19 cellular contexts compared by ENCODE assay signal in the genomic region with DNA sequence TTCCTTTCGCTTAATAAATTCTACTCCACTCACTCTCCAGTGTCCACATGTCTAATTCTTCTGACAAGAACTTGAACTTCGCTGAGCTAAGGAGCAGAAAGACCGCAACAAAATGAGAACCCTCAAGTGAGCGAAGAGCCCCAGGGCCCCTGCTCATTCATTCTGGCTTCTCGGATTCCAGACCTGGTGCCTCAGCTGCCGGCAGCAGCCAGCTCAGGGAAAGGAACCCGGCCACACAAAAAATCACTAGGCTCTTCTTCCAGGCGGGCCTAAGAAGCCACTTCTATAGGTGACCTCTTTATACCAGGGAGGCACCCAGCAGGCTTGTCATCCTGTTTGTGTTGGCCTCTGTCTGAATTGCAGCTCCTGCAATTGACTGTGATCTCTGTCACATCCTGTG. TPM values are rescaled to one million over a fixed set of nuclear protein-coding genes. Genes with fewer than 3 reads are reported as not detected.
DNase-seq lines count a peak whose midpoint lies in the region; ATAC-seq and TF ChIP-seq lines count a peak whose summit lies in the region.
"Had no signal": no experiment of that assay in that cellular context is flagged by ENCODE, and none has a peak within 500 bp of the region (broad histone marks: within the 10 kb centered on the region; RNA-seq: fewer than 3 reads in every experiment).

No MANE protein-coding gene starts in this region.

- H3K9me3 ChIP-seq in esophagus muscularis mucosa, result no peaks in the 10 kb centered on the region

- WGBS in esophagus muscularis mucosa, result 96% methylated on average over 5 of the region's 8 CpGs
- WGBS in mesendoderm (ENCODE audit: extremely low coverage, insufficient coverage, low lambda C conversion rate), result no CpG with 5 or more reads among the region's 8 CpGs

- peak; percentile 12 for DNase-seq in WTC11 (ENCODE audit: low spot score)
- DNase-seq in esophagus muscularis mucosa (ENCODE audit: extremely low spot score), result peak; percentile 47
- DNase-seq in mesendoderm, result peak; percentile 4
- no peak for DNase-seq in stimulated activated naive B cell treated with anti-CD40 and anti-IgM and Interleukin-4, amounts not matched to agents 10 μg/mL and 1 μg/mL and 100 μg/mL, for 72 hours
- DNase-seq in HK-2 (ENCODE audit: unreplicated experiment), result no peak
- no peak for DNase-seq in omental fat pad (ENCODE audit: low spot score)
- no peak for DNase-seq in G401 (ENCODE audit: low spot score)
- DNase-seq: C1 segment of cervical spinal cord; Calu3; CD4-positive, alpha-beta memory T cell; COR-L47; DMS53; DMS79 treated with DMSO at 0.1 percent for 48 hours; GDM1; GOT3; H7; HCEC 1CT had no signal

- H3K4me3 ChIP-seq in esophagus muscularis mucosa (no peak overlapping the region), mesendoderm (ENCODE audit: low read length) (no peak overlapping the region)
- H3K4me3 ChIP-seq: GM12878 had no signal

- no peak overlapping the region for H3K4me3 Mint-ChIP-seq in WTC11
- no peak overlapping the region for H3K4me3 Mint-ChIP-seq in stimulated activated naive B cell treated with anti-CD40 and anti-IgM and Interleukin-4, amounts not matched to agents 10 μg/mL and 1 μg/mL and 100 μg/mL, for 72 hours
- H3K4me3 Mint-ChIP-seq: CD4-positive, alpha-beta memory T cell had no signal

- POLR2A ChIA-PET in WTC11 (lab: Charles Lee), result no interaction called here

- H2BK5ac ChIP-seq in mesendoderm (ENCODE audit: low read length), result no peak overlapping the region

- H3K4me1 Mint-ChIP-seq in WTC11, result peaks cover 27% of the 10 kb centered on the region
- peaks cover 29 to 56% of the 10 kb centered on the region in 2 donors for H3K4me1 Mint-ChIP-seq in stimulated activated naive B cell treated with anti-CD40 and anti-IgM and Interleukin-4, amounts not matched to agents 10 μg/mL and 1 μg/mL and 100 μg/mL, for 72 hours
- H3K4me1 Mint-ChIP-seq: CD4-positive, alpha-beta memory T cell had no signal

- CTCF ChIA-PET in WTC11 (lab: Charles Lee), result interaction anchor here (1.0 to 1.1 kb wide), 2 partner anchors 179 to 185 kb away, joined by 3 read pairs; no protein-coding TSS in a partner anchor

- H3K27me3 ChIP-seq in esophagus muscularis mucosa (no peaks in the 10 kb centered on the region), mesendoderm (ENCODE audit: insufficient read depth, low read length, poor library complexity) (no peaks in the 10 kb centered on the region)

- intact Hi-C loops in esophagus muscularis mucosa (cut with DNase I), result no loop called here

- no peak overlapping the region for H3K9ac ChIP-seq in mesendoderm (ENCODE audit: low read length)

- no peak overlapping the region for H3K4ac ChIP-seq in mesendoderm (ENCODE audit: low read depth, low read length)

- no peaks in the 10 kb centered on the region for H3K79me2 ChIP-seq in mesendoderm (ENCODE audit: control insufficient read depth, insufficient read depth, low read length)

- no peak for TF ChIP-seq EP300 in esophagus muscularis mucosa (IDR thresholded peaks at IDR 0.05)

- H3K27ac ChIP-seq in esophagus muscularis mucosa (replicated peaks in 1 of 4) (no peak overlapping the region), mesendoderm (ENCODE audit: low read depth, low read length) (no peak overlapping the region)

- no peak overlapping the region for H3K56ac ChIP-seq in mesendoderm (ENCODE audit: low read length)

- no peak overlapping the region for H3K4me2 ChIP-seq in mesendoderm (ENCODE audit: low read length)

- H3K27ac Mint-ChIP-seq in WTC11, result no peak overlapping the region
- peak overlapping the region; percentile 52 for H3K27ac Mint-ChIP-seq in stimulated activated naive B cell treated with anti-CD40 and anti-IgM and Interleukin-4, amounts not matched to agents 10 μg/mL and 1 μg/mL and 100 μg/mL, for 72 hours
- H3K27ac Mint-ChIP-seq: CD4-positive, alpha-beta memory T cell had no signal

- H3K36me3 ChIP-seq in esophagus muscularis mucosa (no peaks in the 10 kb centered on the region), mesendoderm (ENCODE audit: control insufficient read depth, insufficient read depth, low read length) (no peaks in the 10 kb centered on the region)

- no peak overlapping the region for H2BK15ac ChIP-seq in mesendoderm (replicated peaks; ENCODE audit: low read depth)

- no peak for TF ChIP-seq POLR2A in esophagus muscularis mucosa (IDR thresholded peaks at IDR 0.05; ENCODE audit: low read depth)

- H3K79me1 ChIP-seq in mesendoderm (ENCODE audit: low read length), result no peaks in the 10 kb centered on the region

- H3K36me3 Mint-ChIP-seq in WTC11, result no peaks in the 10 kb centered on the region
- peaks cover 3 to 17% of the 10 kb centered on the region in 2 donors for H3K36me3 Mint-ChIP-seq in stimulated activated naive B cell treated with anti-CD40 and anti-IgM and Interleukin-4, amounts not matched to agents 10 μg/mL and 1 μg/mL and 100 μg/mL, for 72 hours

- TF ChIP-seq CTCF in WTC11 (IDR thresholded peaks at IDR 0.05) (no peak), esophagus muscularis mucosa (IDR thresholded peaks at IDR 0.05) (no peak), omental fat pad (IDR thresholded peaks at IDR 0.05) (no peak)

- H4K5ac ChIP-seq in mesendoderm (ENCODE audit: low read length), result no peak overlapping the region

- no peak overlapping the region for H3K18ac ChIP-seq in mesendoderm (ENCODE audit: low read length)

- H3K23ac ChIP-seq in mesendoderm (ENCODE audit: low read length), result no peak overlapping the region

- no peak overlapping the region for H2AK5ac ChIP-seq in mesendoderm (ENCODE audit: low read length)

- ATAC-seq in WTC11 (peak; percentile 41; the same call in 1 of the 2 replicates), omental fat pad (ENCODE audit: low FRiP score) (no peak), HG02610 (IDR thresholded peaks at IDR 0.05; ENCODE audit: unreplicated experiment) (no peak)
- ATAC-seq in stimulated activated naive B cell treated with anti-CD40 and anti-IgM and Interleukin-4, amounts not matched to agents 10 μg/mL and 1 μg/mL and 100 μg/mL, for 72 hours (replicated peaks), result no peak
- ATAC-seq: GM12878 had no signal

- no peak overlapping the region for H2BK120ac ChIP-seq in mesendoderm (ENCODE audit: low read depth, low read length)

- peaks cover 3% of the 10 kb centered on the region; the same call in 1 of the 2 replicates for H3K27me3 Mint-ChIP-seq in WTC11 (ENCODE audit: low read depth)
- H3K27me3 Mint-ChIP-seq in stimulated activated naive B cell treated with anti-CD40 and anti-IgM and Interleukin-4, amounts not matched to agents 10 μg/mL and 1 μg/mL and 100 μg/mL, for 72 hours, result no peaks in the 10 kb centered on the region

- no peaks in the 10 kb centered on the region for H3K9me3 Mint-ChIP-seq in WTC11
- H3K9me3 Mint-ChIP-seq in stimulated activated naive B cell treated with anti-CD40 and anti-IgM and Interleukin-4, amounts not matched to agents 10 μg/mL and 1 μg/mL and 100 μg/mL, for 72 hours, result peaks cover 7 to 8% of the 10 kb centered on the region in 2 donors

- no peak overlapping the region for H4K8ac ChIP-seq in mesendoderm (ENCODE audit: low read depth, low read length)

- H3K4me1 ChIP-seq in esophagus muscularis mucosa, result peaks cover 0 to 16% (median 8%) of the 10 kb centered on the region in 4 donors
- H3K4me1 ChIP-seq in mesendoderm (ENCODE audit: control insufficient read depth, low read depth, low read length), result peaks cover 2% of the 10 kb centered on the region

- in situ Hi-C loops in G401 (cut with HindIII; ENCODE audit: low sequenced_read_pairs), result no loop called here

TF ChIP-seq in WTC11, 78 proteins besides CTCF, POLR2A, EP300 and RAD21 (continues in another document):
- TF ChIP-seq FOXJ3 (CRISPR knock-in tag; IDR thresholded peaks at IDR 0.05; ENCODE audit: borderline replicate concordance), result no peak
- TF ChIP-seq GRHL2 (CRISPR knock-in tag; IDR thresholded peaks at IDR 0.05; ENCODE audit: insufficient replicate concordance, severe bottlenecking), result no peak
- no peak for TF ChIP-seq ZNF263 (CRISPR knock-in tag; IDR thresholded peaks at IDR 0.05; ENCODE audit: low read depth)
- no peak for TF ChIP-seq FOXK1 (CRISPR knock-in tag; IDR thresholded peaks at IDR 0.05)
- no peak for TF ChIP-seq TP53 (CRISPR knock-in tag; IDR thresholded peaks at IDR 0.05)
- TF ChIP-seq, protein P1, sequence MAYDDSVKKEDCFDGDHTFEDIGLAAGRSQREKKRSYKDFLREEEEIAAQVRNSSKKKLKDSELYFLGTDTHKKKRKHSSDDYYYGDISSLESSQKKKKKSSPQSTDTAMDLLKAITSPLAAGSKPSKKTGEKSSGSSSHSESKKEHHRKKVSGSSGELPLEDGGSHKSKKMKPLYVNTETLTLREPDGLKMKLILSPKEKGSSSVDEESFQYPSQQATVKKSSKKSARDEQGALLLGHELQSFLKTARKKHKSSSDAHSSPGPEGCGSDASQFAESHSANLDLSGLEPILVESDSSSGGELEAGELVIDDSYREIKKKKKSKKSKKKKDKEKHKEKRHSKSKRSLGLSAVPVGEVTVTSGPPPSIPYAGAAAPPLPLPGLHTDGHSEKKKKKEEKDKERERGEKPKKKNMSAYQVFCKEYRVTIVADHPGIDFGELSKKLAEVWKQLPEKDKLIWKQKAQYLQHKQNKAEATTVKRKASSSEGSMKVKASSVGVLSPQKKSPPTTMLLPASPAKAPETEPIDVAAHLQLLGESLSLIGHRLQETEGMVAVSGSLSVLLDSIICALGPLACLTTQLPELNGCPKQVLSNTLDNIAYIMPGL (CRISPR knock-in tag; IDR thresholded peaks at IDR 0.05), result no peak
- TF ChIP-seq ZNF671 (CRISPR knock-in tag; IDR thresholded peaks at IDR 0.05), result no peak
- TF ChIP-seq, protein P2, sequence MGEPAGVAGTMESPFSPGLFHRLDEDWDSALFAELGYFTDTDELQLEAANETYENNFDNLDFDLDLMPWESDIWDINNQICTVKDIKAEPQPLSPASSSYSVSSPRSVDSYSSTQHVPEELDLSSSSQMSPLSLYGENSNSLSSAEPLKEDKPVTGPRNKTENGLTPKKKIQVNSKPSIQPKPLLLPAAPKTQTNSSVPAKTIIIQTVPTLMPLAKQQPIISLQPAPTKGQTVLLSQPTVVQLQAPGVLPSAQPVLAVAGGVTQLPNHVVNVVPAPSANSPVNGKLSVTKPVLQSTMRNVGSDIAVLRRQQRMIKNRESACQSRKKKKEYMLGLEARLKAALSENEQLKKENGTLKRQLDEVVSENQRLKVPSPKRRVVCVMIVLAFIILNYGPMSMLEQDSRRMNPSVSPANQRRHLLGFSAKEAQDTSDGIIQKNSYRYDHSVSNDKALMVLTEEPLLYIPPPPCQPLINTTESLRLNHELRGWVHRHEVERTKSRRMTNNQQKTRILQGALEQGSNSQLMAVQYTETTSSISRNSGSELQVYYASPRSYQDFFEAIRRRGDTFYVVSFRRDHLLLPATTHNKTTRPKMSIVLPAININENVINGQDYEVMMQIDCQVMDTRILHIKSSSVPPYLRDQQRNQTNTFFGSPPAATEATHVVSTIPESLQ (CRISPR knock-in tag; IDR thresholded peaks at IDR 0.05), result no peak

RNA-seq across cellular contexts. Expression of a gene that starts 33.3 kb away (rescaled TPM):
- total RNA-seq in WTC11 (2021) (7.9 to 9.8 TPM (median 9.0 TPM) in 3 replicates), esophagus muscularis mucosa (10 to 100 TPM in 3 of 4 donors, 1 to 10 TPM in 1; 9.3 to 19.1 (median 11.4) TPM), omental fat pad (10 to 100 TPM; 10.2 to 16.4 (median 11.2) TPM)
- 1.1 TPM for polyA plus RNA-seq in mesendoderm (2013, experiment 1 of 2)
- polyA plus RNA-seq in mesendoderm (2013, experiment 2 of 2), result 1.1 TPM
- 1.5 and 3.0 TPM in 2 replicates for total RNA-seq in G401 (2014; rRNA removed; shearing (Covaris generic))

Comparison
In these comparisons a context has a peak if more than half of its experiments do, and no peak if none do; other contexts are left out.
1. DNase-seq: peak in WTC11 (single experiment), esophagus muscularis mucosa (single experiment) and mesendoderm (single experiment); none in stimulated activated naive B cell treated with anti-CD40 and anti-IgM and Interleukin-4, amounts not matched to agents 10 μg/mL and 1 μg/mL and 100 μg/mL, for 72 hours (single experiment), HK-2 (single experiment), omental fat pad (single experiment) and G401 (single experiment).